In the genomic region with DNA sequence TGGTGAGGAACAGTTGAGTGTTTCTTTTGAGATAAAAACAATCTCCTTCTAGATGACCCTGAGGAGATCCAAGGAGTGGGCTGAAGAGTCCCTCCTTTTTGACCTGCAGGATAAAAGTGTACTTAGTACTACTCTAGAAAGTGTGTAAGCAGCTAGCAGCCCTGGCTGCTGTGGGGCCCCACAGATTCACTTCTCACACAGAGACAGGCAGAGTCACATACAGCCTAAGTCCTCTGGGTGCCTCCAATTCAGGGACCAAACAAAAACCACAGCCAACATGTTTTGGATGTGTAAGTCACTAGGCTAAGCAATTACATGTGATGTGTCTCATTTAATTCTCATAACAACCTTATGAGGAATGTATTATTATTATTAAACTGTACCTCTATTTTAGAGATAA, we compare ENCODE assay signal across 11 cellular contexts.
DNase-seq lines count a peak whose midpoint lies in the region; ATAC-seq and TF ChIP-seq lines count a peak whose summit lies in the region.
"Had no signal": no experiment of that assay in that cellular context is flagged by ENCODE, and none has a peak within 500 bp of the region (broad histone marks: within the 10 kb centered on the region; RNA-seq: fewer than 3 reads in every experiment).

No MANE protein-coding gene starts in this region.

- TF ChIP-seq CTCF in GM13977 (IDR thresholded peaks at IDR 0.05; ENCODE audit: extremely low read depth, insufficient read depth, missing control alignments) = no peak

- in situ Hi-C loops in GM13977 (cut with MboI; ENCODE audit: low pct_unique_long_range_greater_than_20kb, low sequenced_read_pairs, unreplicated experiment) = no loop called here

- ATAC-seq in GM19372 (IDR thresholded peaks at IDR 0.05; ENCODE audit: low read depth, unreplicated experiment) (peak; percentile 74), HG02884 (IDR thresholded peaks at IDR 0.05; ENCODE audit: unreplicated experiment) (peak; percentile 56), GM21825 (IDR thresholded peaks at IDR 0.05; ENCODE audit: unreplicated experiment) (no peak)

- DNase-seq in GM13977 (ENCODE audit: low spot score) (peak; percentile 7), MV-4-11 (lab: John Stamatoyannopoulos, UW) (peak; percentile 3), iPS-NIHi7 (ENCODE audit: extremely low spot score) (no peak), EL (no peak), GOT3 (lab: John Stamatoyannopoulos, UW) (no peak)
- DNase-seq: CD4-positive, alpha-beta T cell; NCI-H748 treated with DMSO at 0.1 percent for 48 hours; stimulated activated CD8-positive, alpha-beta memory T cell treated with anti-CD3 and anti-CD28 coated beads, Interleukin-4, amount 100 ng/mL, for 48 hours had no signal

Comparison
In these comparisons a context has a peak if more than half of its experiments do, and no peak if none do; other contexts are left out.
1. DNase-seq: peak in GM13977 (single experiment) and MV-4-11 (single experiment); none in iPS-NIHi7 (single experiment), EL (single experiment) and GOT3 (single experiment).